13 cellular contexts compared by ENCODE assay signal in genomic region chr6:3385660-3386151, GRCh38.
DNase-seq lines count a peak whose midpoint lies in the region; FAIRE-seq and TF ChIP-seq lines count a peak whose summit lies in the region.
"Had no signal": no experiment of that assay in that cellular context is flagged by ENCODE, and none has a peak within 500 bp of the region (broad histone marks: within the 10 kb centered on the region; RNA-seq: fewer than 3 reads in every experiment).

No MANE protein-coding gene starts in this region.

- peaks cover 22% of the 10 kb centered on the region for H3K27me3 Mint-ChIP-seq in T-helper 2 cell treated with Interferon-gamma antibody and Interleukin-4, amounts not matched to agents 5 μg/mL and 100 μg/mL, for 36 hours (ENCODE audit: low read depth)

- no peak overlapping the region for H3K4me3 ChIP-seq in thymus (ENCODE audit: low read length)

- no peak overlapping the region for H3K4me3 Mint-ChIP-seq in T-helper 2 cell treated with Interferon-gamma antibody and Interleukin-4, amounts not matched to agents 5 μg/mL and 100 μg/mL, for 36 hours
- H3K4me3 Mint-ChIP-seq: effector memory CD8-positive, alpha-beta T cell had no signal

- TF ChIP-seq CTCF in VCaP (conservative IDR thresholded peaks at IDR 0.05) = no peak

- no peaks in the 10 kb centered on the region for H3K9me3 ChIP-seq in thymus (ENCODE audit: control insufficient read depth)

- no peaks in the 10 kb centered on the region for H3K36me3 Mint-ChIP-seq in T-helper 2 cell treated with Interferon-gamma antibody and Interleukin-4, amounts not matched to agents 5 μg/mL and 100 μg/mL, for 36 hours (ENCODE audit: low read depth)

- no peaks in the 10 kb centered on the region for H3K4me1 ChIP-seq in thymus (ENCODE audit: control insufficient read depth, insufficient read depth, low read length)

- no peak for TF ChIP-seq POLR2A in GM12892 (IDR thresholded peaks at IDR 0.05; ENCODE audit: low read depth, low read length)

- no peaks in the 10 kb centered on the region for H3K9me3 Mint-ChIP-seq in T-helper 2 cell treated with Interferon-gamma antibody and Interleukin-4, amounts not matched to agents 5 μg/mL and 100 μg/mL, for 36 hours
- H3K9me3 Mint-ChIP-seq: effector memory CD8-positive, alpha-beta T cell had no signal

- no peaks in the 10 kb centered on the region for H3K36me3 ChIP-seq in thymus (ENCODE audit: control insufficient read depth, insufficient read depth)

- DNase-seq in fibroblast of gingiva (ENCODE audit: low read depth) = peak; percentile 95
- DNase-seq in midbrain (lab: John Stamatoyannopoulos, UW) = peak; percentile 90
- no peak for DNase-seq in GM12892 (ENCODE audit: insufficient read length)
- no peak for DNase-seq in stimulated activated CD4-positive, alpha-beta T cell treated with anti-CD3 and anti-CD28 coated beads, Interleukin-4, amount 100 ng/mL, for 4 hours
- DNase-seq in T-helper 2 cell treated with Interferon-gamma antibody and Interleukin-4, amounts not matched to agents 5 μg/mL and 100 μg/mL, for 36 hours (ENCODE audit: low spot score) = no peak
- no peak for DNase-seq in CD1c-positive myeloid dendritic cell (ENCODE audit: extremely low spot score)
- DNase-seq: activated CD4-positive, alpha-beta T cell treated with anti-CD3 and anti-CD28 coated beads for 1 hour; activated gamma-delta T cell; effector memory CD8-positive, alpha-beta T cell; NCI-H2171 had no signal

- H3K4me1 Mint-ChIP-seq in T-helper 2 cell treated with Interferon-gamma antibody and Interleukin-4, amounts not matched to agents 5 μg/mL and 100 μg/mL, for 36 hours (ENCODE audit: low read depth) = no peaks in the 10 kb centered on the region

- H3K27me3 ChIP-seq in thymus (ENCODE audit: control insufficient read depth, insufficient read depth) = no peaks in the 10 kb centered on the region

- FAIRE-seq in GM12892 (lab: Jason Lieb, UNC) = no peak
- FAIRE-seq: keratinocyte had no signal

- H3K27ac ChIP-seq in VCaP (peak overlapping the region; percentile 90), thymus (ENCODE audit: low read depth) (peak overlapping the region; percentile 44)

- WGBS in thymus = 93% methylated on average over 6 of the region's 6 CpGs

- H3K27ac Mint-ChIP-seq in T-helper 2 cell treated with Interferon-gamma antibody and Interleukin-4, amounts not matched to agents 5 μg/mL and 100 μg/mL, for 36 hours = no peak overlapping the region
- H3K27ac Mint-ChIP-seq: effector memory CD8-positive, alpha-beta T cell had no signal

Comparison
In these comparisons a context has a peak if more than half of its experiments do, and no peak if none do; other contexts are left out.
1. DNase-seq: peak in fibroblast of gingiva (single experiment) and midbrain (single experiment); none in GM12892 (single experiment), stimulated activated CD4-positive, alpha-beta T cell treated with anti-CD3 and anti-CD28 coated beads, Interleukin-4, amount 100 ng/mL, for 4 hours (0 of 2), T-helper 2 cell treated with Interferon-gamma antibody and Interleukin-4, amounts not matched to agents 5 μg/mL and 100 μg/mL, for 36 hours (single experiment) and CD1c-positive myeloid dendritic cell (single experiment).